ENCODE assay signal across 11 cellular contexts in the genomic region with DNA sequence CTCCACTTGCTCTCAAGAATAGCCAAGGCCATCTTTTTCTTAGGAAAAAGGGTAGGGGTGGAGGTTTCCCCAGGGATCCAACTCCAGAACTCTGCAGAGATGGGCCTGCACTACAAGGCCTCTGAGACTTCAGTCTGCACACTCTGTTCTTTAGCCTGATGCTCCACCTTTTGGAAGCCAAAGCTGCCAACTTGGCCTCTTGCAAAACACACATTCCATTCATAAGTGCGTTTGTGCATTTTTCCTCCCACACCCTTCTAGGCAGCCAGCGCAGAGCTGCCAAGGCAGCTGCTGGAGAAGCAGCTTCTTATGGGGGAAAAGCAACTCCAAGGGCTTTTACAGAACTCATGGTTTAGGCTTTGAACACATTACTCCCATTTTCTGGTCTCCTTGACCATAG. TPM values are rescaled to one million over a fixed set of nuclear protein-coding genes. Genes with fewer than 3 reads are reported as not detected.
A peak's percentile ranks its signal among the peaks of the same experiment; 100 is the strongest.
DNase-seq lines count a peak whose midpoint lies in the region; ATAC-seq, FAIRE-seq and TF ChIP-seq lines count a peak whose summit lies in the region.
"Had no signal": no experiment of that assay in that cellular context is flagged by ENCODE, and none has a peak within 500 bp of the region (broad histone marks: within the 10 kb centered on the region; RNA-seq: fewer than 3 reads in every experiment).

No MANE protein-coding gene starts in this region.

- DNase-seq in H54 (ENCODE audit: insufficient read length, low spot score) (peak; percentile 31), keratinocyte (ENCODE audit: low read depth, low spot score) (no peak), cerebellum (ENCODE audit: low spot score) (no peak), SHP77 (lab: John Stamatoyannopoulos, UW) (no peak), spleen (no peak)
- DNase-seq: activated CD4-positive, alpha-beta T cell treated with anti-CD3 and anti-CD28 coated beads, Interleukin-2, amount 50 U/mL, for 48 hours had no signal

- FAIRE-seq in H54 (lab: Jason Lieb, UNC) (peak; percentile 97), keratinocyte (lab: Jason Lieb, UNC) (peak; percentile 95)
- FAIRE-seq: GM18507 had no signal

- H3K4me1 ChIP-seq in keratinocyte (ENCODE audit: control insufficient read depth, extremely low read depth, insufficient read depth, low read length) = peaks cover 33% of the 10 kb centered on the region
- peaks cover 0 to 32% (median 14%) of the 10 kb centered on the region in 6 donors for H3K4me1 ChIP-seq in spleen

- peaks cover 6 to 7% of the 10 kb centered on the region in 2 experiments for H3K36me3 ChIP-seq in keratinocyte (ENCODE audit: control insufficient read depth in 2 of 2, extremely low read depth in 1 of 2, insufficient read depth in 2 of 2, low read length in 2 of 2)
- peaks cover 0 to 22% (median 3%) of the 10 kb centered on the region in 6 donors for H3K36me3 ChIP-seq in spleen

- no peaks in the 10 kb centered on the region for H3K79me2 ChIP-seq in keratinocyte (ENCODE audit: control insufficient read depth, insufficient read depth, low read length)

- no peak for TF ChIP-seq CTCF in brain (conservative IDR thresholded peaks at IDR 0.05)
- TF ChIP-seq CTCF in keratinocyte (optimal IDR thresholded peaks at IDR 0.05 in 1 of 3, IDR thresholded peaks at IDR 0.05 in 1 of 3, conservative IDR thresholded peaks at IDR 0.05 in 1 of 3; ENCODE audit: extremely low read depth in 1 of 3, insufficient read depth in 2 of 3, low read length in 3 of 3) = peak in 1 of 3 experiments; percentile 22
- no peak for TF ChIP-seq CTCF in spleen (IDR thresholded peaks at IDR 0.05 in 8 of 11, conservative IDR thresholded peaks at IDR 0.05 in 3 of 11)

- peak overlapping the region; percentile 13 for H3K9ac ChIP-seq in keratinocyte (ENCODE audit: control insufficient read depth, extremely low read depth, insufficient read depth, low read length)
- H3K9ac ChIP-seq: KMS-11 had no signal

- WGBS in spleen, 5 donors = 66 to 85% (median 76%) methylated on average over 2 of the region's 2 CpGs

- H3K4me3 ChIP-seq in keratinocyte (ENCODE audit: control insufficient read depth in 2 of 3, extremely low read depth in 1 of 3, insufficient read depth in 2 of 3, low read depth in 1 of 3, low read length in 3 of 3) (no peak overlapping the region), skin epidermis (no peak overlapping the region), spleen (no peak overlapping the region)

- no peaks in the 10 kb centered on the region for H3K9me3 ChIP-seq in keratinocyte (ENCODE audit: control insufficient read depth, low read depth, low read length)
- no peaks in the 10 kb centered on the region for H3K9me3 ChIP-seq in spleen

- H3K27me3 ChIP-seq in keratinocyte (ENCODE audit: control insufficient read depth, extremely low read depth, insufficient read depth, low read length) (no peaks in the 10 kb centered on the region), spleen (replicated peaks in 1 of 7) (no peaks in the 10 kb centered on the region)

- peak overlapping the region in 3 of 5 experiments; percentile 42 to 88 (median 52) for H3K27ac Mint-ChIP-seq in brain

- no peaks in the 10 kb centered on the region for H4K20me1 ChIP-seq in keratinocyte (ENCODE audit: control insufficient read depth, extremely low read depth, insufficient read depth, low read length)

- peaks cover 17% of the 10 kb centered on the region for H3K36me3 Mint-ChIP-seq in brain

- TF ChIP-seq POLR2A in H54 (IDR thresholded peaks at IDR 0.05; ENCODE audit: low read depth, low read length) = no peak
- TF ChIP-seq POLR2A in spleen (IDR thresholded peaks at IDR 0.05) = no peak

- ATAC-seq in HG03442 (IDR thresholded peaks at IDR 0.05; ENCODE audit: unreplicated experiment) = no peak

- no peak overlapping the region for H3K4me3 Mint-ChIP-seq in brain

- peak overlapping the region; percentile 40 for H3K4me2 ChIP-seq in keratinocyte (ENCODE audit: control insufficient read depth, extremely low read depth, insufficient read depth, low read depth, low read length)
- H3K4me2 ChIP-seq: KMS-11 had no signal

- dilution Hi-C loops in keratinocyte (cut with MboI; ENCODE audit: extremely low pct_ligation_motif_present, low sequenced_read_pairs) = no loop called here

- no peak overlapping the region for H2AFZ ChIP-seq in keratinocyte (ENCODE audit: control insufficient read depth, low read length)

- H3K27me3 Mint-ChIP-seq in brain = no peaks in the 10 kb centered on the region

- H3K4me1 Mint-ChIP-seq in brain = peaks cover 18% of the 10 kb centered on the region

- H3K9me3 Mint-ChIP-seq in brain = no peaks in the 10 kb centered on the region

- H3K9me1 ChIP-seq in keratinocyte (ENCODE audit: control insufficient read depth, extremely low read depth, insufficient read depth, low read length) = no peaks in the 10 kb centered on the region

- H3K27ac ChIP-seq in keratinocyte (ENCODE audit: control insufficient read depth, insufficient read depth, low read length) (peak overlapping the region; percentile 39), skin epidermis (peak overlapping the region in 17 of 21 experiments; percentile 3 to 85 (median 66)), spleen (peak overlapping the region in 4 of 8 donors; percentile 37 to 62 (median 50))
- H3K27ac ChIP-seq: KMS-11 had no signal

- intact Hi-C loops in spleen (cut with DNase I; ENCODE audit: low total_unique reads) = loop anchor here (5.0 kb wide), 1 partner anchor 231 kb away; no protein-coding TSS in a partner anchor

RNA-seq across cellular contexts. Expression of a gene that starts 45.3 kb away (rescaled TPM):
- 12.6 TPM for polyA plus RNA-seq in brain (ENCODE audit: insufficient read depth, low read depth, low replicate concordance)
- 1.3 to 2.6 TPM (median 1.8 TPM) in 3 replicates for polyA plus RNA-seq in keratinocyte
- 2.0 TPM for polyA plus RNA-seq in keratinocyte (2011; ENCODE audit: low read depth)
- polyA plus RNA-seq in keratinocyte (2011; cell fraction: cytosol; rRNA removed) = 0.96 and 1.4 TPM in 2 replicates
- 3.8 and 4.3 TPM in 2 replicates for polyA plus RNA-seq in keratinocyte (2011; cell fraction: nucleus; rRNA removed)
- 1.5 and 1.8 TPM in 2 replicates for polyA plus RNA-seq in keratinocyte (2012; ENCODE audit: low replicate concordance)
- 1.3 to 2.1 TPM (median 1.5 TPM) in 3 replicates for polyA minus RNA-seq in keratinocyte
- polyA minus RNA-seq in keratinocyte (2011; cell fraction: cytosol; rRNA and poly(A)+ RNA removed) = 3.1 TPM
- 1.7 and 3.8 TPM in 2 replicates for polyA minus RNA-seq in keratinocyte (2011; cell fraction: nucleus; rRNA and poly(A)+ RNA removed)
- 14.6 TPM for total RNA-seq in cerebellum
- 1 to 10 TPM; 1.1 to 3.7 (median 1.9) TPM for total RNA-seq in spleen
- polyA plus RNA-seq in spleen = 1 to 10 TPM in 1 of 3 donors, under 1 TPM in 2; 0.46 to 1.1 (median 0.90) TPM

RNA-seq across cellular contexts. Expression of a gene that starts 45.3 kb away (rescaled TPM):
- polyA plus RNA-seq in brain (ENCODE audit: insufficient read depth, low read depth, low replicate concordance) = 4.7 TPM
- polyA plus RNA-seq in keratinocyte = 15.2 to 35.3 TPM (median 19.5 TPM) in 3 replicates
- 16.9 TPM for polyA plus RNA-seq in keratinocyte (2011; ENCODE audit: low read depth)
- polyA plus RNA-seq in keratinocyte (2011; cell fraction: cytosol; rRNA removed) = 8.5 and 15.5 TPM in 2 replicates
- polyA plus RNA-seq in keratinocyte (2011; cell fraction: nucleus; rRNA removed) = 11.2 and 18.7 TPM in 2 replicates
- 10.6 and 11.2 TPM in 2 replicates for polyA plus RNA-seq in keratinocyte (2012; ENCODE audit: low replicate concordance)
- 2.0 to 10.3 TPM (median 6.2 TPM) in 3 replicates for polyA minus RNA-seq in keratinocyte
- 5.6 TPM for polyA minus RNA-seq in keratinocyte (2011; cell fraction: cytosol; rRNA and poly(A)+ RNA removed)
- polyA minus RNA-seq in keratinocyte (2011; cell fraction: nucleus; rRNA and poly(A)+ RNA removed) = 4.7 and 10.2 TPM in 2 replicates
- 27.4 TPM for total RNA-seq in cerebellum
- total RNA-seq in spleen = 10 to 100 TPM in 3 of 7 donors, 1 to 10 TPM in 4; 6.9 to 15.3 (median 8.9) TPM
- polyA plus RNA-seq in spleen = 1 to 10 TPM; 2.5 to 5.8 (median 3.8) TPM

RNA-seq across cellular contexts. Expression of a gene that starts 48.6 kb away (rescaled TPM):
- 2.6 TPM for polyA plus RNA-seq in brain (ENCODE audit: insufficient read depth, low read depth, low replicate concordance)
- polyA plus RNA-seq in keratinocyte = 8.0 to 10.0 TPM (median 9.4 TPM) in 3 replicates
- polyA plus RNA-seq in keratinocyte (2011; ENCODE audit: low read depth) = 14.8 TPM
- 7.1 and 9.8 TPM in 2 replicates for polyA plus RNA-seq in keratinocyte (2011; cell fraction: cytosol; rRNA removed)
- 12.2 and 15.4 TPM in 2 replicates for polyA plus RNA-seq in keratinocyte (2011; cell fraction: nucleus; rRNA removed)
- polyA plus RNA-seq in keratinocyte (2012; ENCODE audit: low replicate concordance) = 11.5 and 28.0 TPM in 2 replicates
- 18.5 to 29.4 TPM (median 27.1 TPM) in 3 replicates for polyA minus RNA-seq in keratinocyte
- polyA minus RNA-seq in keratinocyte (2011; cell fraction: cytosol; rRNA and poly(A)+ RNA removed) = 14.8 TPM
- 13.1 and 21.9 TPM in 2 replicates for polyA minus RNA-seq in keratinocyte (2011; cell fraction: nucleus; rRNA and poly(A)+ RNA removed)
- total RNA-seq in cerebellum = 9.7 TPM
- total RNA-seq in spleen = 10 to 100 TPM in 4 of 7 donors, 1 to 10 TPM in 3; 6.8 to 13.7 (median 10.1) TPM
- polyA plus RNA-seq in spleen = 1 to 10 TPM; 1.0 to 3.0 (median 1.3) TPM

RNA-seq across cellular contexts. Expression of a gene that starts 49.0 kb away (rescaled TPM):
- polyA plus RNA-seq in brain (ENCODE audit: insufficient read depth, low read depth, low replicate concordance) (35.5 TPM), keratinocyte (13.1 to 27.1 TPM (median 21.7 TPM) in 3 replicates), spleen (10 to 100 TPM; 35.8 to 47.2 (median 39.4) TPM)
- 13.0 TPM for polyA plus RNA-seq in keratinocyte (2011; ENCODE audit: low read depth)
- 19.7 and 28.4 TPM in 2 replicates for polyA plus RNA-seq in keratinocyte (2011; cell fraction: cytosol; rRNA removed)
- 6.4 and 10.7 TPM in 2 replicates for polyA plus RNA-seq in keratinocyte (2011; cell fraction: nucleus; rRNA removed)
- 22.6 and 25.4 TPM in 2 replicates for polyA plus RNA-seq in keratinocyte (2012; ENCODE audit: low replicate concordance)
- 2.3 to 12.0 TPM (median 5.1 TPM) in 3 replicates for polyA minus RNA-seq in keratinocyte
- 16.9 TPM for polyA minus RNA-seq in keratinocyte (2011; cell fraction: cytosol; rRNA and poly(A)+ RNA removed)
- 0.85 and 1.8 TPM in 2 replicates for polyA minus RNA-seq in keratinocyte (2011; cell fraction: nucleus; rRNA and poly(A)+ RNA removed)
- total RNA-seq in cerebellum (29.3 TPM), spleen (10 to 100 TPM; 15.3 to 25.4 (median 22.8) TPM)
